16 cellular contexts compared by ENCODE assay signal in genomic region chr4:10305816-10306215, GRCh38.
DNase-seq lines count a peak whose midpoint lies in the region; ATAC-seq and TF ChIP-seq lines count a peak whose summit lies in the region.
"Had no signal": no experiment of that assay in that cellular context is flagged by ENCODE, and none has a peak within 500 bp of the region (broad histone marks: within the 10 kb centered on the region; RNA-seq: fewer than 3 reads in every experiment).

No MANE protein-coding gene starts in this region.

- TF ChIP-seq CTCF in HFFc6 (IDR thresholded peaks at IDR 0.05) = no peak

- no peaks in the 10 kb centered on the region for H3K36me3 Mint-ChIP-seq in HFFc6 (ENCODE audit: low read depth)
- H3K36me3 Mint-ChIP-seq: CD8-positive, alpha-beta T cell had no signal

- H3K4me1 Mint-ChIP-seq in HFFc6 (ENCODE audit: low read depth) = peaks cover 42% of the 10 kb centered on the region
- H3K4me1 Mint-ChIP-seq: B cell had no signal

- H3K4me3 Mint-ChIP-seq in HFFc6 = no peak overlapping the region
- H3K4me3 Mint-ChIP-seq: B cell; CD8-positive, alpha-beta T cell had no signal

- DNase-seq in COLO829 (ENCODE audit: low spot score) (peak; percentile 24), HFFc6 (peak; percentile 9), fibroblast of peridontal ligament (ENCODE audit: extremely low read depth) (peak; percentile 41), DMS79 treated with DMSO at 0.1 percent for 48 hours (lab: John Stamatoyannopoulos, UW) (no peak), RPMI8226 (no peak), retina (no peak)
- DNase-seq: ACHN; CD8-positive, alpha-beta T cell; COR-L47; DMS 273 treated with DMSO at 0.1 percent for 48 hours; GOT3; H7; IMR-90 had no signal

- H3K27me3 Mint-ChIP-seq in HFFc6 (ENCODE audit: insufficient read depth) = peaks cover 24% of the 10 kb centered on the region

- no peaks in the 10 kb centered on the region for H3K9me3 Mint-ChIP-seq in HFFc6
- H3K9me3 Mint-ChIP-seq: CD8-positive, alpha-beta T cell had no signal

- H3K27ac Mint-ChIP-seq in HFFc6 = no peak overlapping the region
- H3K27ac Mint-ChIP-seq: B cell; CD8-positive, alpha-beta T cell had no signal

- no peak for ATAC-seq in GM21529 (IDR thresholded peaks at IDR 0.05; ENCODE audit: unreplicated experiment)
- ATAC-seq: CD8-positive, alpha-beta T cell; HCT116 had no signal

Comparison
In these comparisons a context has a peak if more than half of its experiments do, and no peak if none do; other contexts are left out.
1. DNase-seq: peak in COLO829 (single experiment), HFFc6 (single experiment) and fibroblast of peridontal ligament (single experiment); none in DMS79 treated with DMSO at 0.1 percent for 48 hours (single experiment), RPMI8226 (single experiment) and retina (single experiment).